12 cellular contexts compared by ENCODE assay signal in the genomic region with DNA sequence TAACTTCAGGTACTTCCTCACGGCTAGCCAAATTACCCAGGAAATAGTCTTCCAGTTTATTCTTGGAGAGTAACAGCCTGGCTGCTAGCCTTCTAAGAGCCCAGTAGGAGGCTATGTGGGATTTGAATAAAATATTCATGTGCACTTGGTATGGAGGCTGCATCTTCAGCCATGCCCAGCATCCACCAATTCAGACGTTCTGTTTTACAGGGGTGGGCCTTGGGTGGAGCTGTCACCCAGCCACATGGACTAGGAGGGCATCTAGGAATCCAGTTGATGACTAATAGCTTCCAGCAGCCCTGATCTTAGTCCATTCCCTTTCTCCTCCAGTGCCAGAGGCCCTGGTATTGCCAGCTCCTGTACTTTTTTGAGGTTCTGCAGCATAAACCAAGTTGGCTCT.
DNase-seq lines count a peak whose midpoint lies in the region; ATAC-seq and TF ChIP-seq lines count a peak whose summit lies in the region.
"Had no signal": no experiment of that assay in that cellular context is flagged by ENCODE, and none has a peak within 500 bp of the region (broad histone marks: within the 10 kb centered on the region; RNA-seq: fewer than 3 reads in every experiment).

No MANE protein-coding gene starts in this region.

- no peaks in the 10 kb centered on the region for H3K36me3 ChIP-seq in endodermal cell (ENCODE audit: control insufficient read depth, insufficient read depth, low read length)

- no peak for ATAC-seq in HG03342 (IDR thresholded peaks at IDR 0.05; ENCODE audit: unreplicated experiment)
- no peak for ATAC-seq in HG03457 (IDR thresholded peaks at IDR 0.05; ENCODE audit: unreplicated experiment)

- no peaks in the 10 kb centered on the region for H3K27me3 ChIP-seq in endodermal cell (ENCODE audit: control insufficient read depth, insufficient read depth, low read length, poor library complexity, severe bottlenecking)

- H3K27ac ChIP-seq in endodermal cell (ENCODE audit: low read depth, low read length) (no peak overlapping the region), RWPE1 (no peak overlapping the region)

- H3K9me3 Mint-ChIP-seq in endodermal cell = peaks cover 4% of the 10 kb centered on the region
- H3K9me3 Mint-ChIP-seq: activated naive CD4-positive, alpha-beta T cell treated with anti-CD3 and anti-CD28 coated beads for 36 hours had no signal

- no peak overlapping the region for H3K4me3 Mint-ChIP-seq in endodermal cell
- H3K4me3 Mint-ChIP-seq: activated CD4-positive, alpha-beta memory T cell treated with anti-CD3 and anti-CD28 coated beads for 36 hours; activated naive CD4-positive, alpha-beta T cell treated with anti-CD3 and anti-CD28 coated beads for 36 hours had no signal

- no peaks in the 10 kb centered on the region for H3K4me1 Mint-ChIP-seq in endodermal cell

- H3K4me3 ChIP-seq in endodermal cell (ENCODE audit: low read length) = no peak overlapping the region

- CTCF ChIA-PET in RWPE1 (lab: Yijun Ruan, JAX) = no interaction called here

- H3K27me3 Mint-ChIP-seq in endodermal cell (ENCODE audit: insufficient read depth) = no peaks in the 10 kb centered on the region

- WGBS in endodermal cell (ENCODE audit: insufficient coverage in 1 of 2, insufficient read length in 1 of 2), 2 experiments = 58 to 68% methylated on average over 2 of the region's 2 CpGs

- no peak overlapping the region for H3K27ac Mint-ChIP-seq in endodermal cell
- H3K27ac Mint-ChIP-seq: activated CD4-positive, alpha-beta memory T cell treated with anti-CD3 and anti-CD28 coated beads for 36 hours; activated naive CD4-positive, alpha-beta T cell treated with anti-CD3 and anti-CD28 coated beads for 36 hours had no signal

- no peaks in the 10 kb centered on the region for H3K9me3 ChIP-seq in endodermal cell (ENCODE audit: control insufficient read depth, low read length)

- no peaks in the 10 kb centered on the region for H3K36me3 Mint-ChIP-seq in endodermal cell (ENCODE audit: low read depth)
- H3K36me3 Mint-ChIP-seq: activated CD4-positive, alpha-beta memory T cell treated with anti-CD3 and anti-CD28 coated beads for 36 hours had no signal

- DNase-seq in ELR (ENCODE audit: low read depth) (peak; percentile 76), OCI-M1 (lab: John Stamatoyannopoulos, UW) (peak; percentile 19), endodermal cell (peak; percentile 55), myocyte (ENCODE audit: low read depth) (peak; percentile 31), RWPE1 (ENCODE audit: low spot score) (no peak), KG1 (lab: John Stamatoyannopoulos, UW) (no peak)
- DNase-seq: activated CD4-positive, alpha-beta memory T cell treated with anti-CD3 and anti-CD28 coated beads for 36 hours; activated naive CD4-positive, alpha-beta T cell treated with anti-CD3 and anti-CD28 coated beads for 36 hours; DMS79; KBM-7 had no signal

- TF ChIP-seq CTCF in endodermal cell (conservative IDR thresholded peaks at IDR 0.05) (peak; percentile 49), RWPE1 (conservative IDR thresholded peaks at IDR 0.05; ENCODE audit: low read depth) (no peak)

- POLR2A ChIA-PET in RWPE1 (lab: Yijun Ruan, JAX; ENCODE audit: low non-redundant PET) = no interaction called here

- no peak overlapping the region for H3K9ac ChIP-seq in endodermal cell (ENCODE audit: extremely low read depth, low read length, poor library complexity, severe bottlenecking)

- H3K4me1 ChIP-seq in endodermal cell (ENCODE audit: control insufficient read depth, insufficient read depth, low read length) = no peaks in the 10 kb centered on the region

Comparison
In these comparisons a context has a peak if more than half of its experiments do, and no peak if none do; other contexts are left out.
1. DNase-seq: peak in ELR (single experiment), OCI-M1 (single experiment), endodermal cell (single experiment) and myocyte (single experiment); none in RWPE1 (single experiment) and KG1 (single experiment).